ENCODE assay signal across 8 cellular contexts in the genomic region with DNA sequence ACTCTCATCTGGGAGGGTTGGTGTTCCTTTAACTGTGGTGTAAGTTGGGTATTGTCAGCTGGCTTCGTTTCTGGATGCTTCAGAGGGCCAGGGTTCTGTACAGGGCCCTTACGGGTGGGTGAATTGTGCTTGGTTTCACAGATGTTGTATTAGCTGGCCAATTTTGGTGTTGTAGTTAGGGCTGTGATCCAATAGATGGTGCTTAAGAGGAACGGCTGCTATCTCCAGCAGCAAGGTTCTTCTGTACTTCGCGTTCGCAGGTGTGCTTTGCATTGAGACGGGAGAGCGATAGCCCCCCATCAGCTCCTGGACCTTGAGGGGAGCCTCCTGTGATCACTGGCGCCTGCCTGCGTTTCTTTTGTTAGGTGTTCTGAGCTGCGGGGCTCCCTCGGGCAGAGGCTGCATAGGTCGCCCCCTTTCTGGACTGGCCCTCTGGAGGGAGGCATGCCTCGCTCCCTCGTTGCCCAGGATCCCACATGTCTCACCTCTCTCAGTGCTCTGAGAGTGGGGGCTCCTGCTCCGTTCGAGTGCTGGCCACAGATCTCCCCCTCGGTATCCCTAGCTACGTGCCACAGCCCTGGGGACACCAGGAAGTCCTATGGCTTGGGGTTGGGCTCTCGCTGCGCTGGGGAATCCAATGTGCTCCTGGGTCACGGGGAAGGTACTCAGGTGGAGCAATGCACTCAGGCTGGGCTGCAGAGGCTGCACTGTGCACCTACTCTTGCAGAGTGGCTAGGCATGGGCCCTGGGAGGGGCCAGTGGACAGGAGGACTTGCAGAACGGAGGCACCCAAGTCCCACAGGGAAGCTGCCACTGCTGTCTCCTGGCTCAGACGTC. TPM values are rescaled to one million over a fixed set of nuclear protein-coding genes. Genes with fewer than 3 reads are reported as not detected.
DNase-seq lines count a peak whose midpoint lies in the region; ATAC-seq and TF ChIP-seq lines count a peak whose summit lies in the region.

No MANE protein-coding gene starts in this region.

- H3K9me3 ChIP-seq in stomach: no peaks in the 10 kb centered on the region

- H3K36me3 ChIP-seq in stomach: no peaks in the 10 kb centered on the region

- 15 to 55% (median 33%) methylated on average over 14 to 24 of the region's 24 CpGs for WGBS in stomach, 5 donors

- H3K27ac ChIP-seq in stomach: peak overlapping the region in 4 of 5 donors; percentile 4 to 73 (median 44)

- peaks cover 0 to 26% (median 18%) of the 10 kb centered on the region in 4 donors for H3K4me1 ChIP-seq in stomach

- intact Hi-C loops in left colon (cut with DNase I, micrococcal nuclease) (no loop called here), stomach (cut with DNase I; ENCODE audit: low total_unique reads) (no loop called here)

- ATAC-seq in GM19324 (IDR thresholded peaks at IDR 0.05; ENCODE audit: low FRiP score, unreplicated experiment): peak; percentile 32
- peak; percentile 21 for ATAC-seq in HG03457 (IDR thresholded peaks at IDR 0.05; ENCODE audit: unreplicated experiment)
- ATAC-seq in left colon: peak; percentile 58

- no peak for TF ChIP-seq POLR2A in stomach (IDR thresholded peaks at IDR 0.05)

- H3K4me3 ChIP-seq in cardiac fibroblast (replicated peaks in 1 of 2; ENCODE audit: low read depth in 2 of 2, low read length in 2 of 2): peak overlapping the region; percentile 32
- peak overlapping the region; percentile 34 to 46 (median 42) for H3K4me3 ChIP-seq in stomach

- H3K27me3 ChIP-seq in stomach: peaks cover 0 to 5% (median 0%) of the 10 kb centered on the region in 3 donors

- DNase-seq in COLO668 (lab: John Stamatoyannopoulos, UW; ENCODE audit: unreplicated experiment): peak; percentile 54
- DNase-seq in RPMI7951 (ENCODE audit: low read depth): peak; percentile 49
- DNase-seq in cardiac fibroblast (ENCODE audit: low read depth in 2 of 2): peak; percentile 40 to 42
- DNase-seq in left colon: peak; percentile 47 to 70
- DNase-seq in stomach: no peak
- no peak for DNase-seq in activated effector memory CD4-positive, alpha-beta T cell treated with Interleukin-2 at 50 U/mL for 16 hours

- TF ChIP-seq EP300 in stomach (IDR thresholded peaks at IDR 0.05): no peak

- TF ChIP-seq CTCF in cardiac fibroblast (IDR thresholded peaks at IDR 0.05; ENCODE audit: low read depth, low read length) (no peak), stomach (IDR thresholded peaks at IDR 0.05) (no peak)

RNA-seq across cellular contexts. Expression of a gene that starts 0.8 kb away (rescaled TPM):
- not detected in 2 replicates for total RNA-seq in RPMI7951 (2014; rRNA removed; shearing (Covaris generic))
- not detected for total RNA-seq in left colon
- not detected for total RNA-seq in stomach
- not detected for polyA plus RNA-seq in stomach

RNA-seq across cellular contexts. Expression of a gene that starts 58.7 kb away (rescaled TPM):
- total RNA-seq in RPMI7951 (2014; rRNA removed; shearing (Covaris generic)): 7.7 TPM in 2 replicates
- total RNA-seq in left colon: 1 to 10 TPM; 3.8 to 4.9 TPM
- 10 to 100 TPM in 2 of 5 donors, 1 to 10 TPM in 1, under 1 TPM in 1, not detected in 1; 0.73 to 37.1 (median 15.1) TPM for total RNA-seq in stomach
- polyA plus RNA-seq in stomach: 1 to 10 TPM; 5.8 to 9.9 (median 7.3) TPM

Comparison
In these comparisons a context has a peak if more than half of its experiments do, and no peak if none do; other contexts are left out.
1. DNase-seq: peak in COLO668 (single experiment), RPMI7951 (single experiment), cardiac fibroblast (2 of 2) and left colon (2 of 2); none in stomach (single experiment) and activated effector memory CD4-positive, alpha-beta T cell treated with Interleukin-2 at 50 U/mL for 16 hours (single experiment).
2. Peak in every context shown above with its lines, with median percentiles within 50 percentile points of each other: ATAC-seq.